In genomic region chr5:143066556-143067281, GRCh38 we compare ENCODE assay signal across 9 cellular contexts.
DNase-seq lines count a peak whose midpoint lies in the region; ATAC-seq and TF ChIP-seq lines count a peak whose summit lies in the region.
"Had no signal": no experiment of that assay in that cellular context is flagged by ENCODE, and none has a peak within 500 bp of the region (broad histone marks: within the 10 kb centered on the region; RNA-seq: fewer than 3 reads in every experiment).

No MANE protein-coding gene starts in this region.

- no peak overlapping the region for H3K4me3 ChIP-seq in hepatocyte

- no peaks in the 10 kb centered on the region for H3K9me3 ChIP-seq in hepatocyte (ENCODE audit: low read depth)

- ATAC-seq in HG02763 (IDR thresholded peaks at IDR 0.05; ENCODE audit: unreplicated experiment), result peak; percentile 58
- no peak for ATAC-seq in omental fat pad (ENCODE audit: low FRiP score)

- H3K27ac ChIP-seq in hepatocyte, result no peak overlapping the region
- H3K27ac ChIP-seq: 22Rv1 had no signal

- no peak overlapping the region for H3K4me2 ChIP-seq in hepatocyte

- WGBS in hepatocyte (ENCODE audit: low lambda C conversion rate, missing lambda C conversion rate), result 86% methylated on average over 8 of the region's 8 CpGs

- DNase-seq in NCI-H1417 (lab: John Stamatoyannopoulos, UW) (peak; percentile 35 to 67 (median 60)), NCI-H1417 treated with DMSO at 0.1 percent for 48 hours (lab: John Stamatoyannopoulos, UW) (no peak), myocyte (ENCODE audit: low read depth) (peak; percentile 81), hepatocyte (ENCODE audit: low spot score) (no peak), kidney tubule cell (ENCODE audit: low spot score) (no peak), omental fat pad (ENCODE audit: low spot score) (no peak)

- H3K9me2 ChIP-seq in hepatocyte (replicated peaks; ENCODE audit: insufficient read depth), result no peaks in the 10 kb centered on the region

- H4K20me1 ChIP-seq in hepatocyte (ENCODE audit: insufficient read depth, poor library complexity, severe bottlenecking), result no peaks in the 10 kb centered on the region

- H3K79me2 ChIP-seq in hepatocyte, result no peaks in the 10 kb centered on the region

- TF ChIP-seq CTCF in hepatocyte (IDR thresholded peaks at IDR 0.05; ENCODE audit: poor library complexity), result no peak
- TF ChIP-seq CTCF in omental fat pad (IDR thresholded peaks at IDR 0.05), result no peak

- no peak overlapping the region for H2AFZ ChIP-seq in hepatocyte

- peaks cover 4% of the 10 kb centered on the region for H3K4me1 ChIP-seq in hepatocyte (ENCODE audit: insufficient read depth)

- H3K27me3 ChIP-seq in hepatocyte, result no peaks in the 10 kb centered on the region

- H3K36me3 ChIP-seq in hepatocyte (replicated peaks; ENCODE audit: insufficient read depth, low read depth), result no peaks in the 10 kb centered on the region

TF ChIP-seq in PFSK-1, 5 proteins besides CTCF, POLR2A, EP300 and RAD21:
- no peak for TF ChIP-seq POLR2AphosphoS5 (IDR thresholded peaks at IDR 0.05; ENCODE audit: low read depth, low read length)
- TF ChIP-seq FOXP2 (optimal IDR thresholded peaks at IDR 0.05; ENCODE audit: borderline replicate concordance, extremely low read depth, extremely low read length, insufficient read depth), result no peak
- TF ChIP-seq REST (IDR thresholded peaks at IDR 0.05; ENCODE audit: insufficient read depth in 1 of 2, low read depth in 2 of 2, low read length in 2 of 2), result peak in 1 of 2 experiments; percentile 44; a peak in 1 of 4 replicates
- TF ChIP-seq SIN3A (IDR thresholded peaks at IDR 0.05; ENCODE audit: borderline replicate concordance, insufficient read depth, low read length), result 0 out of 2 replicates have a peak, but pooled peaks have one; percentile 29
- TF ChIP-seq TAF1 (IDR thresholded peaks at IDR 0.05; ENCODE audit: borderline replicate concordance, insufficient read depth, low read length), result no peak; the same call in 1 of the 2 replicates
TF ChIP-seq in PFSK-1: peak in this region for 2.

Comparison
In these comparisons a context has a peak if more than half of its experiments do, and no peak if none do; other contexts are left out.
1. DNase-seq: peak in NCI-H1417 (3 of 3) and myocyte (single experiment); none in NCI-H1417 treated with DMSO at 0.1 percent for 48 hours (single experiment), hepatocyte (single experiment), kidney tubule cell (single experiment) and omental fat pad (single experiment).